In the genomic region with DNA sequence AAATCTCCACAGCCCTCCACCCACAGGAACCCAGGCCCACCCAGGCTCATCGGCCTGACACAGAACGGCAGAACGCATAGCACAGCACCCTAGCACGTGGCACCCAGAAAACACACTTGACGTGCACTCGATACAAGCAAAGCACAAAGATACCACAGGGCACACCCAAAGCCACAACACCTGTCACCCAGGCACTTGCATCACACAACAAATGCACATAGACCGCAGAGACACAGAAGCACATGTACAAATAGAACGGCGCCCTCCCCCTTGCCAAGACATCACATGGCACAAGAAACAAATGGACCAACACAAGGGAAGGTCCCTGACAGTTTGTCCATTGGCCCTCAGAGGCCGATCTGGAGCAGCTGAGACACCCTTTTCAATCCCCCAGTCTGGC, we compare ENCODE assay signal across 12 cellular contexts.
"Had no signal": no experiment of that assay in that cellular context is flagged by ENCODE, and none has a peak within 500 bp of the region (broad histone marks: within the 10 kb centered on the region; RNA-seq: fewer than 3 reads in every experiment).

No MANE protein-coding gene starts in this region.

- H3K4me3 ChIP-seq: dorsolateral prefrontal cortex had no signal

- H3K27ac ChIP-seq: dorsolateral prefrontal cortex had no signal

- DNase-seq: activated CD4-positive, alpha-beta T cell treated with anti-CD3 and anti-CD28 coated beads for 1 hour; activated CD4-positive, alpha-beta T cell treated with anti-CD3 and anti-CD28 coated beads, Interleukin-2, amount 50 U/mL, for 48 hours; activated CD8-positive, alpha-beta memory T cell treated with anti-CD3 and anti-CD28 coated beads, Interleukin-2, amount 10 ng/mL, durations not matched to agents 7 days and 5 days; activated naive CD4-positive, alpha-beta T cell treated with anti-CD3 and anti-CD28 coated beads, Interleukin-2, amount 10 ng/mL, durations not matched to agents 7 days and 5 days; activated T-cell treated with anti-CD3 and anti-CD28 coated beads, Interleukin-2, amount 50 U/mL, for 1 hour; erythroblast; left colon; naive thymus-derived CD4-positive, alpha-beta T cell; small intestine; stimulated activated naive CD8-positive, alpha-beta T cell treated with anti-CD3 and anti-CD28 coated beads, Interleukin-15, amount 100 ng/mL, for 72 hours; T-helper 1 cell had no signal

- ATAC-seq: activated CD8-positive, alpha-beta memory T cell treated with anti-CD3 and anti-CD28 coated beads, Interleukin-2, amount 10 ng/mL, durations not matched to agents 7 days and 5 days; left colon; naive thymus-derived CD4-positive, alpha-beta T cell; stimulated activated naive CD8-positive, alpha-beta T cell treated with anti-CD3 and anti-CD28 coated beads, Interleukin-15, amount 100 ng/mL, for 72 hours had no signal
